In genomic region chr20:44142416-44142815, GRCh38 we compare ENCODE assay signal across 1 cellular context.
TF ChIP-seq lines count a peak whose summit lies in the region.

No MANE protein-coding gene starts in this region.

TF ChIP-seq in H1, 55 proteins besides CTCF, POLR2A, EP300 and RAD21 (continued from another document):
- TF ChIP-seq HDAC6 (IDR thresholded peaks at IDR 0.05; ENCODE audit: low read depth, low read length) (no peak), JUN (IDR thresholded peaks at IDR 0.05; ENCODE audit: low read depth, low read length) (no peak), TAF1 (IDR thresholded peaks at IDR 0.05; ENCODE audit: low read depth, low read length) (no peak), BACH1 (IDR thresholded peaks at IDR 0.05; ENCODE audit: low read length) (no peak), SIX5 (IDR thresholded peaks at IDR 0.05; ENCODE audit: low read depth, low read length) (no peak)
